Comparison of ENCODE assay signal across 8 cellular contexts in the genomic region with DNA sequence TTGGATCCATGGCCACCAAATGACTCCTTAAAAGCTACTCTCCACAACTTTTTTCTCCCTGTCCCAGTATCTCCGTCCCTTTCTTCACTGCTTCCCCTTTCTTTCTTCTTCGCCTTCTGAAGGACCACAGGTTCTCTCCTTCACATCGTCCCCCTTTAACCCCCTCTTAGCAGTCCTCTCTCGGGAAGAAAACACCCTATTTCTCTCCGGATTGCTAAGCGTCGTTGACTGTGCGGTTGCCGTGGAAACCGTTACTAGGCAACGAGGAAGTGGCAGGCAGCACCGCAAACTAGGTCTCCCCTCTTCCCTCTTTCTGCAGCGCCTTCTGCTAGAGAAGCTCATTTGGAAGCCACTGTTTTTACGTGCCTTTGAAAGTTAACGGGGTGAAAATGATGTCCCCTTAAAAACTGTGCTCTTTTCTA. TPM values are rescaled to one million over a fixed set of nuclear protein-coding genes. Genes with fewer than 3 reads are reported as not detected.
DNase-seq lines count a peak whose midpoint lies in the region; ATAC-seq and TF ChIP-seq lines count a peak whose summit lies in the region.

Gene ENKUR (minus strand): TSS at position 232 of the 422 bp plus-strand sequence. CDS start 222 bp downstream, at position 10.

- H3K36me3 Mint-ChIP-seq in activated naive CD4-positive, alpha-beta T cell treated with anti-CD3 and anti-CD28 coated beads, Interleukin-2, amount 10 ng/mL, durations not matched to agents 7 days and 5 days: no peaks in the 10 kb centered on the region

- H3K9me3 ChIP-seq in neutrophil: no peaks in the 10 kb centered on the region
- H3K9me3 ChIP-seq in subcutaneous abdominal adipose tissue (ENCODE audit: control insufficient read depth in 5 of 5, low read length in 5 of 5): no peaks in the 10 kb centered on the region

- H3K36me3 ChIP-seq in neutrophil (no peaks in the 10 kb centered on the region), subcutaneous abdominal adipose tissue (ENCODE audit: control insufficient read depth in 5 of 5, insufficient read depth in 5 of 5, low read length in 5 of 5) (no peaks in the 10 kb centered on the region)

- TF ChIP-seq CTCF in NB4 (IDR thresholded peaks at IDR 0.05; ENCODE audit: low read depth, low read length) (no peak), neutrophil (IDR thresholded peaks at IDR 0.05) (no peak)

- peak within 1 kb of the TSS; percentile 73 to 88 (median 78) for H3K9ac ChIP-seq in subcutaneous abdominal adipose tissue (ENCODE audit: low read length in 5 of 5)

- peaks cover 20% of the 10 kb centered on the region for H3K4me1 Mint-ChIP-seq in activated naive CD4-positive, alpha-beta T cell treated with anti-CD3 and anti-CD28 coated beads, Interleukin-2, amount 10 ng/mL, durations not matched to agents 7 days and 5 days

- DNase-seq in GM03348 (ENCODE audit: low spot score) (peak; percentile 83), NB4 (ENCODE audit: low read depth) (peak; percentile 83), SK-MEL-5 (ENCODE audit: low read depth, low spot score) (peak; percentile 92), globus pallidus (ENCODE audit: low spot score) (peak; percentile 91)
- peak; percentile 95 for DNase-seq in activated naive CD4-positive, alpha-beta T cell treated with anti-CD3 and anti-CD28 coated beads, Interleukin-2, amount 10 ng/mL, durations not matched to agents 7 days and 5 days

- in situ Hi-C loops in SK-MEL-5 (cut with HindIII; ENCODE audit: low pct_unique_long_range_greater_than_20kb, low sequenced_read_pairs): no loop called here

- peaks cover 2% of the 10 kb centered on the region for H3K9me3 Mint-ChIP-seq in activated naive CD4-positive, alpha-beta T cell treated with anti-CD3 and anti-CD28 coated beads, Interleukin-2, amount 10 ng/mL, durations not matched to agents 7 days and 5 days

- H3K27me3 ChIP-seq in neutrophil (no peaks in the 10 kb centered on the region), subcutaneous abdominal adipose tissue (ENCODE audit: control insufficient read depth in 5 of 5, insufficient read depth in 4 of 5, low read length in 5 of 5) (no peaks in the 10 kb centered on the region)

- peak within 1 kb of the TSS; percentile 85 for H3K4me3 Mint-ChIP-seq in activated naive CD4-positive, alpha-beta T cell treated with anti-CD3 and anti-CD28 coated beads, Interleukin-2, amount 10 ng/mL, durations not matched to agents 7 days and 5 days

- TF ChIP-seq POLR2A in NB4 (IDR thresholded peaks at IDR 0.05; ENCODE audit: extremely low read depth, insufficient read length): no peak

- H3K27ac ChIP-seq in neutrophil (peak within 1 kb of the TSS; percentile 48), subcutaneous abdominal adipose tissue (ENCODE audit: low read depth, low read length) (peak within 1 kb of the TSS; percentile 92)

- H3K4me1 ChIP-seq in neutrophil (ENCODE audit: control insufficient read depth in 1 of 2, insufficient read depth in 1 of 2, low read depth in 1 of 2, low read length in 1 of 2) (peaks cover 18 to 22% of the 10 kb centered on the region in 2 experiments), subcutaneous abdominal adipose tissue (ENCODE audit: control insufficient read depth in 5 of 5, insufficient read depth in 5 of 5, low read length in 5 of 5) (peaks cover 0 to 19% (median 16%) of the 10 kb centered on the region in 5 donors)

- peak within 1 kb of the TSS; percentile 70 for H3K4me3 ChIP-seq in NB4 (ENCODE audit: low read depth, low read length)
- H3K4me3 ChIP-seq in neutrophil (ENCODE audit: low read depth in 1 of 2, low read length in 1 of 2): peak within 1 kb of the TSS; percentile 54 to 65
- peak within 1 kb of the TSS; percentile 80 to 94 (median 84) for H3K4me3 ChIP-seq in subcutaneous abdominal adipose tissue (ENCODE audit: low read depth in 1 of 5, low read length in 5 of 5)

- peaks cover 4% of the 10 kb centered on the region for H3K27me3 Mint-ChIP-seq in activated naive CD4-positive, alpha-beta T cell treated with anti-CD3 and anti-CD28 coated beads, Interleukin-2, amount 10 ng/mL, durations not matched to agents 7 days and 5 days

- CTCF ChIA-PET in activated naive CD4-positive, alpha-beta T cell treated with anti-CD3 and anti-CD28 coated beads, Interleukin-2, amount 10 ng/mL, durations not matched to agents 7 days and 5 days (lab: Charles Lee): interaction anchor here (0.7 to 1.4 kb wide), 2 partner anchors 160 to 292 kb away, joined by 3 to 4 read pairs; partner anchors contain the start of gene ARHGAP21

- peak within 1 kb of the TSS; percentile 90 for H3K27ac Mint-ChIP-seq in activated naive CD4-positive, alpha-beta T cell treated with anti-CD3 and anti-CD28 coated beads, Interleukin-2, amount 10 ng/mL, durations not matched to agents 7 days and 5 days

- peak; percentile 61 for ATAC-seq in HG02588 (IDR thresholded peaks at IDR 0.05; ENCODE audit: unreplicated experiment)

RNA-seq across cellular contexts. Expression of gene ENKUR, which starts in this region (rescaled TPM):
- 1.5 and 1.8 TPM in 2 replicates for total RNA-seq in SK-MEL-5 (2014; rRNA removed; shearing (Covaris generic))
- 0.38 and 0.76 TPM in 2 replicates for polyA plus RNA-seq in SK-MEL-5 (2015; cell fraction: cytosol; rRNA removed)
- 0.30 and 2.4 TPM in 2 replicates for polyA plus RNA-seq in SK-MEL-5 (2015; cell fraction: nucleus; rRNA removed)

Comparison
In these comparisons a context has a peak if more than half of its experiments do, and no peak if none do; other contexts are left out.
1. Peak in every context shown above with its lines: DNase-seq, ATAC-seq, H3K4me3 ChIP-seq and H3K27ac ChIP-seq.